Comparison of ENCODE assay signal across 8 cellular contexts in the genomic region with DNA sequence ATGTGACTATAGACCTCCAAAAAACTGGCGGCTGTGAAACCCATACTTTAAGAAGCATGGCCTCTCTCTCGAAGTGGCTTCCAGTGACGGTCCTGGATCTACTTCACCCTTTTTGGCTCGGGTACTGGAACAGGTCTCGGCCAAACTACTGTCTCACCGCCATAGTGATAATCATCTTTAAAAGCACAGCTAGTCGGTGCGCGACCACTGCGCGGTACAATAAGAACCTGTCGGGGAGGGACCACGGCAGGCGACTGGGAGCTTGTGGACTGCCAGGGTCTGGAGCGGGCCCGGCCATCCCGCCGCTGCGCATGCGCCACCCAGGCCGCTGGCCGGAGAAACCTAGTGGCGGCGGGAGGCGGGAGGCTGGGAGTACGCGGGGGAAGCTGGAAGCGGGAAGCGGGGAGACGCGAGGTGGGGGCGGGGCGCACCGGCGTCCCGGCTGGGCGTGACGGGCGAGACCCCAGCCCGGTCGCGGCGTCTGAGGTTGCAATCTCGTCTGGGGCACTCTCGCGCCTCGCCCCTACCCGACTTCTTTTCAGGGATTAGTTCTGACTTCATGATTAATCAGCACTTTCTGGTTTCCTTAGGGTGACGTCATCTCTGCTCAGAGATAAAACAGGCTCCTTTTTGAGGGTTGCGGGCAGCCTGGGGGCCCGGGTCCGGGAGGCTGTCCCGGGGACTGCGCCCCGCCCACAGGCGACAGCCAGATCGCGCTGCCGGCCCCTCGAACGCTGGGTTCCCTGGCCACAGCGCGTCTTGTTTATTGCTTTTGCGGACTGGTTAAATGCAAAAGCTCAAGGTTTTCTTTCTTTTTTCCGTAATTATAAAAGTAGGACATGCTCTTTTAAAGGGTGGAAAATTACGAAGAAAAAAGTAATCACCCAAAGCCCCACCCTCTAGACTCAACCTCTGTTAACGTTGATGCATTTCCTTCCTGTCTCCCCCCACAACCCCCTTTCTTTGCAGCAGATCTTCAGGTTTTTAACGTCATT.
DNase-seq lines count a peak whose midpoint lies in the region; ATAC-seq and TF ChIP-seq lines count a peak whose summit lies in the region.

No MANE protein-coding gene starts in this region.

- H3K4me3 Mint-ChIP-seq in activated naive CD4-positive, alpha-beta T cell treated with anti-CD3 and anti-CD28 coated beads for 36 hours = peak overlapping the region; percentile 69

- H3K9me2 ChIP-seq in DOHH2 (replicated peaks; ENCODE audit: control insufficient read depth, low read length) (no peaks in the 10 kb centered on the region), Karpas-422 (replicated peaks; ENCODE audit: insufficient read depth, low read length) (no peaks in the 10 kb centered on the region)

- H3K4me2 ChIP-seq in DOHH2 (ENCODE audit: low read length) (peak overlapping the region; percentile 92), Karpas-422 (ENCODE audit: low read depth, low read length, poor library complexity, severe bottlenecking) (peak overlapping the region; percentile 63)

- H3K4me1 ChIP-seq in DOHH2 (ENCODE audit: control insufficient read depth, low read length) = peaks cover 45% of the 10 kb centered on the region
- H3K4me1 ChIP-seq in Karpas-422 (ENCODE audit: low read length) = peaks cover 14% of the 10 kb centered on the region
- H3K4me1 ChIP-seq in SJSA1 (replicated peaks) = peaks cover 15% of the 10 kb centered on the region
- H3K4me1 ChIP-seq in gastroesophageal sphincter = peaks cover 0 to 39% (median 5%) of the 10 kb centered on the region in 3 donors
- peaks cover 6 to 11% of the 10 kb centered on the region in 2 experiments for H3K4me1 ChIP-seq in neutrophil (ENCODE audit: control insufficient read depth in 1 of 2, insufficient read depth in 1 of 2, low read depth in 1 of 2, low read length in 1 of 2)

- no peaks in the 10 kb centered on the region for H3K9me3 ChIP-seq in DOHH2 (ENCODE audit: control insufficient read depth, insufficient read depth, low read length)
- H3K9me3 ChIP-seq in Karpas-422 (ENCODE audit: low read length) = no peaks in the 10 kb centered on the region
- no peaks in the 10 kb centered on the region for H3K9me3 ChIP-seq in SJSA1 (replicated peaks)
- no peaks in the 10 kb centered on the region for H3K9me3 ChIP-seq in gastroesophageal sphincter
- no peaks in the 10 kb centered on the region for H3K9me3 ChIP-seq in neutrophil

- H3K36me3 ChIP-seq in DOHH2 (ENCODE audit: control insufficient read depth, low read length) = no peaks in the 10 kb centered on the region
- no peaks in the 10 kb centered on the region for H3K36me3 ChIP-seq in Karpas-422 (ENCODE audit: insufficient read depth, low read length)
- no peaks in the 10 kb centered on the region for H3K36me3 ChIP-seq in SJSA1
- no peaks in the 10 kb centered on the region for H3K36me3 ChIP-seq in gastroesophageal sphincter
- no peaks in the 10 kb centered on the region for H3K36me3 ChIP-seq in neutrophil

- H3K4me1 Mint-ChIP-seq in activated naive CD4-positive, alpha-beta T cell treated with anti-CD3 and anti-CD28 coated beads for 36 hours (ENCODE audit: low read depth) = peaks cover 27% of the 10 kb centered on the region

- peak; percentile 67 for DNase-seq in Karpas-422
- peak; percentile 93 to 97 for DNase-seq in SJSA1 (ENCODE audit: low read depth in 1 of 2, low spot score in 2 of 2)
- DNase-seq in activated naive CD4-positive, alpha-beta T cell treated with anti-CD3 and anti-CD28 coated beads for 36 hours = peak; percentile 80
- peak; percentile 21 to 96 (median 82) for DNase-seq in substantia nigra (lab: John Stamatoyannopoulos, UW)

- peak overlapping the region; percentile 85 for H3K27ac Mint-ChIP-seq in activated naive CD4-positive, alpha-beta T cell treated with anti-CD3 and anti-CD28 coated beads for 36 hours

- H3K4me3 ChIP-seq in DOHH2 (ENCODE audit: low read length) (peak overlapping the region; percentile 82), Karpas-422 (ENCODE audit: low read length) (peak overlapping the region; percentile 61), SJSA1 (peak overlapping the region; percentile 51), gastroesophageal sphincter (peak overlapping the region; percentile 81 to 98), neutrophil (ENCODE audit: low read depth in 1 of 2, low read length in 1 of 2) (peak overlapping the region; percentile 72 to 73)

- ATAC-seq in GM21825 (IDR thresholded peaks at IDR 0.05; ENCODE audit: unreplicated experiment) (peak; percentile 81), gastroesophageal sphincter (peak; percentile 95)

- peak overlapping the region; percentile 84 for H2AFZ ChIP-seq in Karpas-422 (ENCODE audit: low read length)

- intact Hi-C loops in activated naive CD4-positive, alpha-beta T cell treated with anti-CD3 and anti-CD28 coated beads for 36 hours (cut with micrococcal nuclease) = loop anchor here (1.0 to 10.0 kb wide), 10 partner anchors 14 to 1109 kb away; a partner anchor contains a TSS

- no peaks in the 10 kb centered on the region for H3K27me3 ChIP-seq in DOHH2 (ENCODE audit: control insufficient read depth, low read length)
- H3K27me3 ChIP-seq in Karpas-422 (ENCODE audit: low read length) = no peaks in the 10 kb centered on the region
- H3K27me3 ChIP-seq in SJSA1 (replicated peaks) = no peaks in the 10 kb centered on the region
- H3K27me3 ChIP-seq in gastroesophageal sphincter = no peaks in the 10 kb centered on the region
- H3K27me3 ChIP-seq in neutrophil = no peaks in the 10 kb centered on the region

- peak; percentile 38 to 50 for TF ChIP-seq POLR2A in gastroesophageal sphincter (IDR thresholded peaks at IDR 0.05)

- no peaks in the 10 kb centered on the region for H3K27me3 Mint-ChIP-seq in activated naive CD4-positive, alpha-beta T cell treated with anti-CD3 and anti-CD28 coated beads for 36 hours (ENCODE audit: low read depth)

- peak overlapping the region; percentile 61 for H3K9ac ChIP-seq in Karpas-422 (ENCODE audit: low read length)

- H4K20me1 ChIP-seq in DOHH2 (ENCODE audit: control insufficient read depth, insufficient read depth, low read depth, low read length) = no peaks in the 10 kb centered on the region; the same call in 1 of the 2 replicates
- H4K20me1 ChIP-seq in Karpas-422 (ENCODE audit: insufficient read depth, low read depth, low read length) = no peaks in the 10 kb centered on the region

- H3F3A ChIP-seq in DOHH2 (ENCODE audit: control insufficient read depth, insufficient read depth) = 0 out of 2 replicates have a peak, but pooled peaks cover 4% of the 10 kb centered on the region

- H3K36me3 Mint-ChIP-seq in activated naive CD4-positive, alpha-beta T cell treated with anti-CD3 and anti-CD28 coated beads for 36 hours (ENCODE audit: low read depth) = no peaks in the 10 kb centered on the region

- H3K27ac ChIP-seq in DOHH2 (ENCODE audit: low read depth, low read length) (peak overlapping the region; percentile 42), Karpas-422 (ENCODE audit: low read length) (no peak overlapping the region), SJSA1 (peak overlapping the region; percentile 97), gastroesophageal sphincter (peak overlapping the region; percentile 94 to 99 (median 97)), neutrophil (peak overlapping the region; percentile 46), substantia nigra (ENCODE audit: low read depth, low read length, poor library complexity, severe bottlenecking) (peak overlapping the region; percentile 88)

- TF ChIP-seq EP300 in gastroesophageal sphincter (IDR thresholded peaks at IDR 0.05) = no peak

- no peaks in the 10 kb centered on the region for H3K79me2 ChIP-seq in DOHH2 (ENCODE audit: control insufficient read depth, low read length)
- H3K79me2 ChIP-seq in Karpas-422 (ENCODE audit: low read length) = no peaks in the 10 kb centered on the region

- no peaks in the 10 kb centered on the region for H3K9me3 Mint-ChIP-seq in activated naive CD4-positive, alpha-beta T cell treated with anti-CD3 and anti-CD28 coated beads for 36 hours

- WGBS in gastroesophageal sphincter (ENCODE audit: low coverage in 1 of 2), 2 donors = 0 to 1% methylated on average over 17 of the region's 68 CpGs

- TF ChIP-seq CTCF in DOHH2 (IDR thresholded peaks at IDR 0.05; ENCODE audit: low read depth, low read length, poor library complexity, severe bottlenecking) = no peak
- TF ChIP-seq CTCF in gastroesophageal sphincter (IDR thresholded peaks at IDR 0.05) = peak in 2 of 4 experiments; percentile 21 to 47
- TF ChIP-seq CTCF in neutrophil (IDR thresholded peaks at IDR 0.05) = no peak

- CTCF ChIA-PET in activated naive CD4-positive, alpha-beta T cell treated with anti-CD3 and anti-CD28 coated beads for 36 hours (lab: Charles Lee) = no interaction called here
